15 cellular contexts compared by ENCODE assay signal in the genomic region with DNA sequence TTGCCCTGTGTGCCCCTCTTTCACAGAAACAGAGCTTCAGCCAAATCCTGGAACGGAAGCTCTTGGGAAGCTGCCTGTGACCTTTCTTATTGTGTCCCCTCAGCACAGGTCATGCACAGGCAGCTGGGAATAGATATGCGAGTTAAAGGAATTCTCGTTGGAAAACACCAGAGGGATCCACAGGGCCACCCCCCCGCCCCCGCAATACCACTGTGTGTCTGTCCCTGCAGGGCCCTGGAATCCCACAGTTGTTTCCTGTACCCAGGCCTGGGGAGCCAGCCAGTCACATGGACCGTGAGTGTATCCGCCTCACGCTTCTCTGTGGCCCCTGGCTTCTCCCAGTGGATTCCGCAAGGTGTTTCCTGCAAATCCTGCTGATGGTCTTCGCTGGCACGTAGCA. TPM values are rescaled to one million over a fixed set of nuclear protein-coding genes. Genes with fewer than 3 reads are reported as not detected.
DNase-seq lines count a peak whose midpoint lies in the region; ATAC-seq and TF ChIP-seq lines count a peak whose summit lies in the region.
"Had no signal": no experiment of that assay in that cellular context is flagged by ENCODE, and none has a peak within 500 bp of the region (broad histone marks: within the 10 kb centered on the region; RNA-seq: fewer than 3 reads in every experiment).

No MANE protein-coding gene starts in this region.

- no peaks in the 10 kb centered on the region for H3K36me3 ChIP-seq in prostate gland
- H3K36me3 ChIP-seq in CD8-positive, alpha-beta memory T cell (ENCODE audit: insufficient read depth, low read length), result no peaks in the 10 kb centered on the region

- H3K4me1 ChIP-seq in prostate gland (replicated peaks), result peaks cover 13% of the 10 kb centered on the region
- no peaks in the 10 kb centered on the region for H3K4me1 ChIP-seq in CD8-positive, alpha-beta memory T cell (ENCODE audit: insufficient read depth, low read length)

- no peak overlapping the region for H3K4me3 ChIP-seq in prostate gland
- no peak overlapping the region for H3K4me3 ChIP-seq in CD8-positive, alpha-beta memory T cell (ENCODE audit: low read length)
- H3K4me3 ChIP-seq: skin epidermis had no signal

- no peaks in the 10 kb centered on the region for H3K36me3 Mint-ChIP-seq in CD8-positive, alpha-beta memory T cell

- DNase-seq in Right ventricle myocardium inferior (ENCODE audit: missing footprints), result no peak
- no peak for DNase-seq in cardiac septum (ENCODE audit: low spot score)
- peak; percentile 73 for DNase-seq in islet precursor cell
- no peak for DNase-seq in prostate gland (ENCODE audit: low spot score)
- no peak for DNase-seq in MV-4-11 (lab: John Stamatoyannopoulos, UW)
- DNase-seq in mesenteric fat pad (ENCODE audit: low spot score), result no peak
- DNase-seq in GM10248 (ENCODE audit: extremely low spot score), result no peak
- DNase-seq in CD8-positive, alpha-beta memory T cell, result no peak
- DNase-seq: activated CD4-positive, alpha-beta memory T cell treated with anti-CD3 and anti-CD28 coated beads, Interleukin-2, amount 10 ng/mL, durations not matched to agents 7 days and 5 days; hippocampal formation; NCI-H1105 treated with DMSO at 0.1 percent for 48 hours; NCI-H524; RPMI8226; T-helper 9 cell had no signal

- intact Hi-C loops in Right ventricle myocardium inferior (cut with DNase I) (no loop called here), cardiac septum (cut with DNase I) (no loop called here), prostate gland (cut with DNase I) (no loop called here)

- peak overlapping the region; percentile 22 to 58 for H3K27ac ChIP-seq in prostate gland
- no peak overlapping the region for H3K27ac ChIP-seq in CD8-positive, alpha-beta memory T cell (ENCODE audit: low read depth, low read length)

- POLR2A ChIA-PET in GM10248 (lab: Yijun Ruan, JAX), result no interaction called here
- POLR2A ChIA-PET in CD8-positive, alpha-beta memory T cell (lab: Charles Lee), result no interaction called here

- peak; percentile 53 for ATAC-seq in Right ventricle myocardium inferior

- peaks cover 0 to 4% (median 0%) of the 10 kb centered on the region in 3 donors for H3K4me1 Mint-ChIP-seq in CD8-positive, alpha-beta memory T cell
- H3K4me1 Mint-ChIP-seq: activated CD4-positive, alpha-beta memory T cell treated with anti-CD3 and anti-CD28 coated beads, Interleukin-2, amount 10 ng/mL, durations not matched to agents 7 days and 5 days had no signal

- H3K27me3 Mint-ChIP-seq in CD8-positive, alpha-beta memory T cell, result no peaks in the 10 kb centered on the region
- H3K27me3 Mint-ChIP-seq: activated CD4-positive, alpha-beta memory T cell treated with anti-CD3 and anti-CD28 coated beads, Interleukin-2, amount 10 ng/mL, durations not matched to agents 7 days and 5 days had no signal

- CTCF ChIA-PET in GM10248 (lab: Yijun Ruan, JAX), result interaction anchor here (1.2 kb wide), 1 partner anchor 18 kb away, joined by 3 read pairs; no protein-coding TSS in a partner anchor
- CTCF ChIA-PET in CD8-positive, alpha-beta memory T cell (lab: Charles Lee), result interaction anchor here (1.4 kb wide), 1 partner anchor 18 kb away, joined by 3 read pairs; no protein-coding TSS in a partner anchor

- WGBS in prostate gland, result 77% methylated on average over 11 of the region's 11 CpGs

- no peak overlapping the region for H3K4me3 Mint-ChIP-seq in CD8-positive, alpha-beta memory T cell
- H3K4me3 Mint-ChIP-seq: activated CD4-positive, alpha-beta memory T cell treated with anti-CD3 and anti-CD28 coated beads, Interleukin-2, amount 10 ng/mL, durations not matched to agents 7 days and 5 days had no signal

- H3K9me3 ChIP-seq in prostate gland, result no peaks in the 10 kb centered on the region
- no peaks in the 10 kb centered on the region for H3K9me3 ChIP-seq in CD8-positive, alpha-beta memory T cell (ENCODE audit: low read length)

- H3K27me3 ChIP-seq in prostate gland (replicated peaks; ENCODE audit: insufficient read depth), result no peaks in the 10 kb centered on the region
- no peaks in the 10 kb centered on the region for H3K27me3 ChIP-seq in CD8-positive, alpha-beta memory T cell (ENCODE audit: insufficient read depth, low read length, poor library complexity, severe bottlenecking)

- TF ChIP-seq POLR2A in prostate gland (IDR thresholded peaks at IDR 0.05), result no peak

- no peak overlapping the region for H3K27ac Mint-ChIP-seq in CD8-positive, alpha-beta memory T cell
- H3K27ac Mint-ChIP-seq: activated CD4-positive, alpha-beta memory T cell treated with anti-CD3 and anti-CD28 coated beads, Interleukin-2, amount 10 ng/mL, durations not matched to agents 7 days and 5 days had no signal

- TF ChIP-seq CTCF in prostate gland (IDR thresholded peaks at IDR 0.05), result no peak
- TF ChIP-seq CTCF in GM10248 (IDR thresholded peaks at IDR 0.05; ENCODE audit: control extremely low read depth, extremely low read depth, low read depth, missing control alignments), result no peak

- H3K9me3 Mint-ChIP-seq in CD8-positive, alpha-beta memory T cell, result no peaks in the 10 kb centered on the region
- H3K9me3 Mint-ChIP-seq: activated CD4-positive, alpha-beta memory T cell treated with anti-CD3 and anti-CD28 coated beads, Interleukin-2, amount 10 ng/mL, durations not matched to agents 7 days and 5 days had no signal

RNA-seq across cellular contexts. Expression of a gene that starts 29.0 kb away (rescaled TPM):
- total RNA-seq in Right ventricle myocardium inferior (288 TPM), cardiac septum (116 TPM), prostate gland (100 to 1,000 TPM; 148 to 397 TPM), mesenteric fat pad (493 TPM)
- total RNA-seq in CD8-positive, alpha-beta memory T cell, result under 1 TPM; 0.22 to 0.24 TPM
- not detected for polyA plus RNA-seq in CD8-positive, alpha-beta memory T cell
- total RNA-seq: activated CD4-positive, alpha-beta memory T cell treated with anti-CD3 and anti-CD28 coated beads, Interleukin-2, amount 10 ng/mL, durations not matched to agents 7 days and 5 days had no signal

Comparison
In these comparisons a context has a peak if more than half of its experiments do, and no peak if none do; other contexts are left out.
1. RNA of a gene that starts 29.0 kb away (total RNA-seq): 493 TPM in mesenteric fat pad (single experiment), 148 to 397 TPM in prostate gland, 288 TPM in Right ventricle myocardium inferior (single experiment) and 116 TPM in cardiac septum (single experiment); 0.22 to 0.24 TPM in CD8-positive, alpha-beta memory T cell; every median in the first group is over 10 times any median in the second.